In the genomic region with DNA sequence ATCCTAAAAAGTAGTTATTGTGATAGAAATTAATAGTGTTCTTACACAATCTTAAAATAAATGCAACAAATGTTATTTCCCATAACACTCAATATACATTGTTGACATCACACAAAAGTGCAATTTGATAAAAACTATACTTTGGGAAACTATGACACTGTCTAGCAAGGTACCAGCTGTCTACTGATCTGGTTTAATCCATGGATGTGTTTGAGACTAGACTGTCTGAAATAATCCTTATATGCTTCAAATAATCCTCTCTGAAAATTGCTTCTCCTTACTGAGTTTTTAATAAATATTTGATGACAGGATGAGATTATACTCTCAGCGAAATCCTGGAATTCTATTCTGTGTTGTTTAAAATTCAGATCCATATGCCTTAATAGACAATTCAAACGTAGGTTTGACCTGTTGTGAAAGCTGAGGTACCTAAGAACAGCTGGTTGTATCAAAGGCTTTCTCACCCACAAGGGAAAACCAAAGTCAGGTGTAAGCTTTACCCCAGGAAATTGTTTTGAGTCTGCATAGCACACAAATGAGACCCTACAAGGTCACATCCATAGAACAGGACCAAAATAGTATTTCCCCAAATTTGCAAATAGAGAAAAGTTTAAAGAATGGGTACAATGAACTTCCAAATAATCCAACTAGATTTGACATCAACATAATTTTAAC, we compare ENCODE assay signal across 25 cellular contexts. TPM values are rescaled to one million over a fixed set of nuclear protein-coding genes. Genes with fewer than 3 reads are reported as not detected.
DNase-seq lines count a peak whose midpoint lies in the region; ATAC-seq and TF ChIP-seq lines count a peak whose summit lies in the region.
"Had no signal": no experiment of that assay in that cellular context is flagged by ENCODE, and none has a peak within 500 bp of the region (broad histone marks: within the 10 kb centered on the region; RNA-seq: fewer than 3 reads in every experiment).

No MANE protein-coding gene starts in this region.

- DNase-seq in activated naive CD4-positive, alpha-beta T cell treated with anti-CD3 and anti-CD28 coated beads, Interleukin-2, amount 10 ng/mL, durations not matched to agents 7 days and 5 days, result no peak
- no peak for DNase-seq in activated naive CD4-positive, alpha-beta T cell treated with anti-CD3 and anti-CD28 coated beads for 36 hours
- peak; percentile 30 for DNase-seq in D341Med (ENCODE audit: low spot score)
- DNase-seq in effector memory CD8-positive, alpha-beta T cell, result no peak
- DNase-seq in NCI-H1092 treated with DMSO at 0.1 percent for 48 hours (lab: John Stamatoyannopoulos, UW), result no peak
- DNase-seq in GM23338 (ENCODE audit: low spot score), result no peak
- DNase-seq: activated CD4-positive, alpha-beta T cell treated with anti-CD3 and anti-CD28 coated beads for 1 hour; activated gamma-delta T cell treated with Interleukin-2 at 50 U/mL for 16 hours; activated T-cell treated with anti-CD3 and anti-CD28 coated beads, Interleukin-2, amount 50 U/mL, for 24 hours; AML-193; aorta; GF-D8; NCI-H1417; NCI-H2029; NCI-H2227 treated with DMSO at 0.1 percent for 48 hours; NCI-H69; SK-N-SH; small intestine; stimulated activated naive B cell treated with anti-CD40 and anti-IgM and Interleukin-4, amounts not matched to agents 10 μg/mL and 1 μg/mL and 100 μg/mL, for 72 hours had no signal

- H3K4me2 ChIP-seq in GM23338, result no peak overlapping the region
- H3K4me2 ChIP-seq: A549, SK-N-SH had no signal

- no peak for TF ChIP-seq CTCF in GM23338 (conservative IDR thresholded peaks at IDR 0.05; ENCODE audit: low read depth in 2 of 2)

- intact Hi-C loops in activated naive CD4-positive, alpha-beta T cell treated with anti-CD3 and anti-CD28 coated beads for 36 hours (cut with micrococcal nuclease), result no loop called here

- no peaks in the 10 kb centered on the region for H3K9me2 ChIP-seq in GM23338 (ENCODE audit: insufficient read depth)
- H3K9me2 ChIP-seq: SK-N-SH had no signal

- no peaks in the 10 kb centered on the region for H3K4me1 ChIP-seq in GM23338 (ENCODE audit: insufficient read depth)
- H3K4me1 ChIP-seq: A549 had no signal

- H3K27ac ChIP-seq in KOPT-K1 (ENCODE audit: low read depth, low read length, poor library complexity, severe bottlenecking), result peak overlapping the region; percentile 28
- no peak overlapping the region for H3K27ac ChIP-seq in GM23338 (ENCODE audit: low read depth)
- H3K27ac ChIP-seq: A549 had no signal

- H4K20me1 ChIP-seq in GM23338 (replicated peaks; ENCODE audit: insufficient read depth), result no peaks in the 10 kb centered on the region

- no peak overlapping the region for H2AFZ ChIP-seq in GM23338

- no peaks in the 10 kb centered on the region for H3F3A ChIP-seq in GM23338 (replicated peaks; ENCODE audit: low read depth)

- no peaks in the 10 kb centered on the region for H3K79me2 ChIP-seq in GM23338 (replicated peaks; ENCODE audit: insufficient read depth)

- H3K4me3 Mint-ChIP-seq in activated naive CD4-positive, alpha-beta T cell treated with anti-CD3 and anti-CD28 coated beads, Interleukin-2, amount 10 ng/mL, durations not matched to agents 7 days and 5 days, result peak overlapping the region; percentile 28
- H3K4me3 Mint-ChIP-seq in activated naive CD4-positive, alpha-beta T cell treated with anti-CD3 and anti-CD28 coated beads for 36 hours, result no peak overlapping the region
- H3K4me3 Mint-ChIP-seq in effector memory CD8-positive, alpha-beta T cell, result peak overlapping the region in 1 of 2 donors; percentile 22
- H3K4me3 Mint-ChIP-seq in GM23338, result no peak overlapping the region
- H3K4me3 Mint-ChIP-seq: activated T-cell treated with anti-CD3 and anti-CD28 coated beads, Interleukin-2, amount 50 U/mL, for 24 hours; stimulated activated naive B cell treated with anti-CD40 and anti-IgM and Interleukin-4, amounts not matched to agents 10 μg/mL and 1 μg/mL and 100 μg/mL, for 72 hours had no signal

- ATAC-seq in effector memory CD8-positive, alpha-beta T cell (replicated peaks), result peak; percentile 65
- ATAC-seq in HG03520 (IDR thresholded peaks at IDR 0.05; ENCODE audit: unreplicated experiment) (no peak), GM23338 (no peak)
- ATAC-seq: A549; K562; Right ventricle myocardium inferior; stimulated activated naive B cell treated with anti-CD40 and anti-IgM and Interleukin-4, amounts not matched to agents 10 μg/mL and 1 μg/mL and 100 μg/mL, for 72 hours had no signal

- CTCF ChIA-PET in activated naive CD4-positive, alpha-beta T cell treated with anti-CD3 and anti-CD28 coated beads, Interleukin-2, amount 10 ng/mL, durations not matched to agents 7 days and 5 days (lab: Charles Lee), result interaction anchor here (0.6 kb wide), 1 partner anchor 9 kb away, joined by 3 read pairs; no protein-coding TSS in a partner anchor
- CTCF ChIA-PET in activated naive CD4-positive, alpha-beta T cell treated with anti-CD3 and anti-CD28 coated beads for 36 hours (lab: Charles Lee), result interaction anchor here (0.7 kb wide), 1 partner anchor 17 kb away, joined by 3 read pairs; no protein-coding TSS in a partner anchor

- H3K27ac Mint-ChIP-seq in activated naive CD4-positive, alpha-beta T cell treated with anti-CD3 and anti-CD28 coated beads, Interleukin-2, amount 10 ng/mL, durations not matched to agents 7 days and 5 days, result peak overlapping the region; percentile 55
- H3K27ac Mint-ChIP-seq in activated naive CD4-positive, alpha-beta T cell treated with anti-CD3 and anti-CD28 coated beads for 36 hours, result no peak overlapping the region
- H3K27ac Mint-ChIP-seq in effector memory CD8-positive, alpha-beta T cell, result peak overlapping the region; percentile 5 to 35
- no peak overlapping the region for H3K27ac Mint-ChIP-seq in GM23338
- H3K27ac Mint-ChIP-seq: stimulated activated naive B cell treated with anti-CD40 and anti-IgM and Interleukin-4, amounts not matched to agents 10 μg/mL and 1 μg/mL and 100 μg/mL, for 72 hours had no signal

- peaks cover 44% of the 10 kb centered on the region for H3K4me1 Mint-ChIP-seq in activated naive CD4-positive, alpha-beta T cell treated with anti-CD3 and anti-CD28 coated beads, Interleukin-2, amount 10 ng/mL, durations not matched to agents 7 days and 5 days
- H3K4me1 Mint-ChIP-seq in activated naive CD4-positive, alpha-beta T cell treated with anti-CD3 and anti-CD28 coated beads for 36 hours (ENCODE audit: low read depth), result peaks cover 34% of the 10 kb centered on the region
- H3K4me1 Mint-ChIP-seq in effector memory CD8-positive, alpha-beta T cell (ENCODE audit: low read depth in 2 of 2), result peaks cover 4 to 16% of the 10 kb centered on the region in 2 donors
- H3K4me1 Mint-ChIP-seq in GM23338, result no peaks in the 10 kb centered on the region
- H3K4me1 Mint-ChIP-seq: stimulated activated naive B cell treated with anti-CD40 and anti-IgM and Interleukin-4, amounts not matched to agents 10 μg/mL and 1 μg/mL and 100 μg/mL, for 72 hours had no signal

- H3K36me3 ChIP-seq in KOPT-K1 (ENCODE audit: insufficient read depth, low read length) (no peaks in the 10 kb centered on the region), GM23338 (ENCODE audit: insufficient read depth) (no peaks in the 10 kb centered on the region)

- H3K27me3 ChIP-seq in GM23338 (ENCODE audit: insufficient read depth), result peaks cover 3% of the 10 kb centered on the region

- H3K9me3 Mint-ChIP-seq in activated naive CD4-positive, alpha-beta T cell treated with anti-CD3 and anti-CD28 coated beads, Interleukin-2, amount 10 ng/mL, durations not matched to agents 7 days and 5 days, result no peaks in the 10 kb centered on the region
- H3K9me3 Mint-ChIP-seq in activated naive CD4-positive, alpha-beta T cell treated with anti-CD3 and anti-CD28 coated beads for 36 hours, result no peaks in the 10 kb centered on the region
- no peaks in the 10 kb centered on the region for H3K9me3 Mint-ChIP-seq in effector memory CD8-positive, alpha-beta T cell
- no peaks in the 10 kb centered on the region for H3K9me3 Mint-ChIP-seq in GM23338
- H3K9me3 Mint-ChIP-seq: stimulated activated naive B cell treated with anti-CD40 and anti-IgM and Interleukin-4, amounts not matched to agents 10 μg/mL and 1 μg/mL and 100 μg/mL, for 72 hours had no signal

- no peaks in the 10 kb centered on the region for H3K9me3 ChIP-seq in KOPT-K1 (ENCODE audit: insufficient read depth, low read length, poor library complexity, severe bottlenecking)
- H3K9me3 ChIP-seq: A549, SK-N-SH had no signal

- H3K4me3 ChIP-seq in GM23338, result no peak overlapping the region
- H3K4me3 ChIP-seq: A549, K562 had no signal

- no peaks in the 10 kb centered on the region for H3K27me3 Mint-ChIP-seq in activated naive CD4-positive, alpha-beta T cell treated with anti-CD3 and anti-CD28 coated beads, Interleukin-2, amount 10 ng/mL, durations not matched to agents 7 days and 5 days
- H3K27me3 Mint-ChIP-seq in activated naive CD4-positive, alpha-beta T cell treated with anti-CD3 and anti-CD28 coated beads for 36 hours (ENCODE audit: low read depth), result no peaks in the 10 kb centered on the region
- H3K27me3 Mint-ChIP-seq in effector memory CD8-positive, alpha-beta T cell, result no peaks in the 10 kb centered on the region
- H3K27me3 Mint-ChIP-seq in GM23338 (ENCODE audit: insufficient read depth, low read depth, poor library complexity), result no peaks in the 10 kb centered on the region
- H3K27me3 Mint-ChIP-seq: activated T-cell treated with anti-CD3 and anti-CD28 coated beads, Interleukin-2, amount 50 U/mL, for 24 hours; stimulated activated naive B cell treated with anti-CD40 and anti-IgM and Interleukin-4, amounts not matched to agents 10 μg/mL and 1 μg/mL and 100 μg/mL, for 72 hours had no signal

- peaks cover 5% of the 10 kb centered on the region for H3K36me3 Mint-ChIP-seq in activated naive CD4-positive, alpha-beta T cell treated with anti-CD3 and anti-CD28 coated beads, Interleukin-2, amount 10 ng/mL, durations not matched to agents 7 days and 5 days
- H3K36me3 Mint-ChIP-seq in activated naive CD4-positive, alpha-beta T cell treated with anti-CD3 and anti-CD28 coated beads for 36 hours (ENCODE audit: low read depth), result peaks cover 1% of the 10 kb centered on the region
- no peaks in the 10 kb centered on the region for H3K36me3 Mint-ChIP-seq in effector memory CD8-positive, alpha-beta T cell (ENCODE audit: insufficient read depth)
- no peaks in the 10 kb centered on the region for H3K36me3 Mint-ChIP-seq in GM23338 (ENCODE audit: low read depth)

TF ChIP-seq in GM23338, 12 proteins besides CTCF, POLR2A, EP300 and RAD21 (continues in another document):
- no peak for TF ChIP-seq ZNF331 (CRISPR knock-in tag; IDR thresholded peaks at IDR 0.05; ENCODE audit: low read depth)

RNA-seq across cellular contexts. Expression of a gene that starts 8.8 kb away (rescaled TPM):
- total RNA-seq in activated naive CD4-positive, alpha-beta T cell treated with anti-CD3 and anti-CD28 coated beads for 36 hours, result 10 to 100 TPM; 42.8 to 44.2 TPM
- 0.21 TPM in 1 of 2 replicates, not detected in the other for total RNA-seq in GM23338 (2014; rRNA removed; shearing (Covaris generic))
- polyA plus RNA-seq in GM23338 (2016; fragmentation: Nextera tagmentation; extraction: Ambion mirVana), result 0.12 TPM in 1 of 2 replicates, not detected in the other
- total RNA-seq: frontal cortex had no signal

Comparison
In these comparisons a context has a peak if more than half of its experiments do, and no peak if none do; other contexts are left out.
1. H3K27ac Mint-ChIP-seq: peak in activated naive CD4-positive, alpha-beta T cell treated with anti-CD3 and anti-CD28 coated beads, Interleukin-2, amount 10 ng/mL, durations not matched to agents 7 days and 5 days (single experiment) and effector memory CD8-positive, alpha-beta T cell (2 of 2); none in activated naive CD4-positive, alpha-beta T cell treated with anti-CD3 and anti-CD28 coated beads for 36 hours (single experiment) and GM23338 (single experiment).
2. RNA of a gene that starts 8.8 kb away (total RNA-seq): 42.8 to 44.2 TPM in activated naive CD4-positive, alpha-beta T cell treated with anti-CD3 and anti-CD28 coated beads for 36 hours; 0.21 TPM in GM23338; every median in the first group is over 10 times any median in the second.